20 cellular contexts compared by ENCODE assay signal in genomic region chr3:194808709-194809108, GRCh38.
A peak's percentile ranks its signal among the peaks of the same experiment; 100 is the strongest.
DNase-seq lines count a peak whose midpoint lies in the region; ATAC-seq, FAIRE-seq and TF ChIP-seq lines count a peak whose summit lies in the region.
"Had no signal": no experiment of that assay in that cellular context is flagged by ENCODE, and none has a peak within 500 bp of the region (broad histone marks: within the 10 kb centered on the region; RNA-seq: fewer than 3 reads in every experiment).

No MANE protein-coding gene starts in this region.

- H3K4me3 Mint-ChIP-seq in WTC11 (no peak overlapping the region), Caco-2 (ENCODE audit: unreplicated experiment) (no peak overlapping the region)
- H3K4me3 Mint-ChIP-seq: activated naive CD8-positive, alpha-beta T cell treated with anti-CD3 and anti-CD28 coated beads for 36 hours; activated T-cell treated with anti-CD3 and anti-CD28 coated beads, Interleukin-2, amount 50 U/mL, for 4 hours; CD4-positive, CD25-positive, alpha-beta regulatory T cell had no signal

- no peaks in the 10 kb centered on the region; the same call in 1 of the 2 replicates for H3K27me3 ChIP-seq in Caco-2 (replicated peaks; ENCODE audit: control insufficient read depth, insufficient read depth, low read length)
- H3K27me3 ChIP-seq: heart right ventricle, sigmoid colon, SJCRH30 had no signal

- TF ChIP-seq CTCF in WTC11 (IDR thresholded peaks at IDR 0.05): no peak
- no peak for TF ChIP-seq CTCF in Caco-2 (IDR thresholded peaks at IDR 0.05; ENCODE audit: insufficient read depth in 1 of 2, low read depth in 1 of 2, low read length in 1 of 2, severe bottlenecking in 1 of 2, unreplicated experiment in 1 of 2)

- TF ChIP-seq POLR2A in H54 (IDR thresholded peaks at IDR 0.05; ENCODE audit: low read depth, low read length): no peak

- ATAC-seq in GM18909 (IDR thresholded peaks at IDR 0.05; ENCODE audit: poor library complexity, unreplicated experiment): no peak
- no peak for ATAC-seq in WTC11
- ATAC-seq: activated T-cell treated with anti-CD3 and anti-CD28 coated beads, Interleukin-2, amount 50 U/mL, for 4 hours; HCT116 had no signal

- peaks cover 2% of the 10 kb centered on the region; the same call in 1 of the 2 replicates for H3K27me3 Mint-ChIP-seq in WTC11 (ENCODE audit: low read depth)
- H3K27me3 Mint-ChIP-seq in Caco-2 (ENCODE audit: insufficient read depth, unreplicated experiment): peaks cover 16% of the 10 kb centered on the region

- BruUV-seq in Caco-2 (replicated peaks; lab: Mats Ljungman, UMichigan): no TSS peak

- H3K36me3 Mint-ChIP-seq in WTC11 (no peaks in the 10 kb centered on the region), Caco-2 (ENCODE audit: insufficient read depth, unreplicated experiment) (no peaks in the 10 kb centered on the region)
- H3K36me3 Mint-ChIP-seq: activated naive CD8-positive, alpha-beta T cell treated with anti-CD3 and anti-CD28 coated beads for 36 hours; CD4-positive, CD25-positive, alpha-beta regulatory T cell had no signal

- H3K9me3 ChIP-seq in Caco-2: no peaks in the 10 kb centered on the region
- H3K9me3 ChIP-seq: heart right ventricle, sigmoid colon, SJCRH30 had no signal

- intact Hi-C loops in Caco-2 (cut with micrococcal nuclease; ENCODE audit: unreplicated experiment): no loop called here

- POLR2A ChIA-PET in WTC11 (lab: Charles Lee): no interaction called here
- POLR2A ChIA-PET in Caco-2 (lab: Charles Lee): no interaction called here

- no peaks in the 10 kb centered on the region for H3K9me3 Mint-ChIP-seq in WTC11
- no peaks in the 10 kb centered on the region for H3K9me3 Mint-ChIP-seq in Caco-2 (ENCODE audit: unreplicated experiment)
- H3K9me3 Mint-ChIP-seq: activated naive CD8-positive, alpha-beta T cell treated with anti-CD3 and anti-CD28 coated beads for 36 hours; activated T-cell treated with anti-CD3 and anti-CD28 coated beads, Interleukin-2, amount 50 U/mL, for 4 hours had no signal

- DNase-seq in H54 (ENCODE audit: insufficient read length, low spot score) (peak; percentile 57), RPMI7951 (ENCODE audit: low read depth) (peak; percentile 80), epithelial cell of prostate (ENCODE audit: low read depth, low spot score) (peak; percentile 90), pons (ENCODE audit: low spot score) (peak; percentile 13), WTC11 (ENCODE audit: low spot score) (no peak), Caco-2 (no peak)
- DNase-seq in activated T-cell treated with anti-CD3 and anti-CD28 coated beads, Interleukin-2, amount 50 U/mL, for 48 hours: no peak
- DNase-seq: activated naive CD8-positive, alpha-beta T cell treated with anti-CD3 and anti-CD28 coated beads for 36 hours; activated T-cell treated with anti-CD3 and anti-CD28 coated beads, Interleukin-2, amount 50 U/mL, for 4 hours; CD4-positive, CD25-positive, alpha-beta regulatory T cell; heart right ventricle; NCI-H1105 treated with DMSO at 0.1 percent for 48 hours; NCI-H2227 treated with DMSO at 0.1 percent for 48 hours; sigmoid colon; SJCRH30; stimulated activated CD4-positive, alpha-beta T cell treated with anti-CD3 and anti-CD28 coated beads, Interleukin-4, amount 100 ng/mL, for 24 hours; trophoblast cell had no signal

- CTCF ChIA-PET in WTC11 (lab: Charles Lee): interaction anchor here (0.9 kb wide), 1 partner anchor 176 kb away, joined by 3 read pairs; no protein-coding TSS in a partner anchor
- CTCF ChIA-PET in Caco-2 (lab: Charles Lee): no interaction called here

- H3K27ac Mint-ChIP-seq in WTC11 (no peak overlapping the region), Caco-2 (ENCODE audit: unreplicated experiment) (no peak overlapping the region)
- H3K27ac Mint-ChIP-seq: activated naive CD8-positive, alpha-beta T cell treated with anti-CD3 and anti-CD28 coated beads for 36 hours; CD4-positive, CD25-positive, alpha-beta regulatory T cell had no signal

- H3K36me3 ChIP-seq in Caco-2 (ENCODE audit: control insufficient read depth, insufficient read depth, low read length): no peaks in the 10 kb centered on the region
- H3K36me3 ChIP-seq: heart right ventricle, sigmoid colon, SJCRH30 had no signal

- FAIRE-seq in H54 (lab: Jason Lieb, UNC): no peak
- FAIRE-seq: GM12892 had no signal

- peak overlapping the region; percentile 24 for H3K27ac ChIP-seq in epithelial cell of prostate
- H3K27ac ChIP-seq: heart right ventricle, sigmoid colon, SJCRH30 had no signal

- H3K4me3 ChIP-seq in Caco-2 (ENCODE audit: low read depth, low read length): no peak overlapping the region
- H3K4me3 ChIP-seq: heart right ventricle, sigmoid colon, SJCRH30 had no signal

- no peaks in the 10 kb centered on the region for H3K4me1 ChIP-seq in Caco-2
- H3K4me1 ChIP-seq: heart right ventricle, sigmoid colon, SJCRH30 had no signal

- H3K4me1 Mint-ChIP-seq in WTC11: peaks cover 19% of the 10 kb centered on the region
- H3K4me1 Mint-ChIP-seq in Caco-2 (ENCODE audit: low read depth, unreplicated experiment): no peaks in the 10 kb centered on the region
- H3K4me1 Mint-ChIP-seq: activated naive CD8-positive, alpha-beta T cell treated with anti-CD3 and anti-CD28 coated beads for 36 hours; CD4-positive, CD25-positive, alpha-beta regulatory T cell had no signal

TF ChIP-seq in WTC11, 78 proteins besides CTCF, POLR2A, EP300 and RAD21:
- TF ChIP-seq JUN (CRISPR knock-in tag; IDR thresholded peaks at IDR 0.05) (no peak), OVOL2 (CRISPR knock-in tag; IDR thresholded peaks at IDR 0.05; ENCODE audit: borderline replicate concordance) (no peak)

Comparison
In these comparisons a context has a peak if more than half of its experiments do, and no peak if none do; other contexts are left out.
1. DNase-seq: peak in H54 (single experiment), RPMI7951 (single experiment), epithelial cell of prostate (single experiment) and pons (single experiment); none in activated T-cell treated with anti-CD3 and anti-CD28 coated beads, Interleukin-2, amount 50 U/mL, for 48 hours (0 of 2), WTC11 (single experiment) and Caco-2 (0 of 2).